8 cellular contexts compared by ENCODE assay signal in the genomic region with DNA sequence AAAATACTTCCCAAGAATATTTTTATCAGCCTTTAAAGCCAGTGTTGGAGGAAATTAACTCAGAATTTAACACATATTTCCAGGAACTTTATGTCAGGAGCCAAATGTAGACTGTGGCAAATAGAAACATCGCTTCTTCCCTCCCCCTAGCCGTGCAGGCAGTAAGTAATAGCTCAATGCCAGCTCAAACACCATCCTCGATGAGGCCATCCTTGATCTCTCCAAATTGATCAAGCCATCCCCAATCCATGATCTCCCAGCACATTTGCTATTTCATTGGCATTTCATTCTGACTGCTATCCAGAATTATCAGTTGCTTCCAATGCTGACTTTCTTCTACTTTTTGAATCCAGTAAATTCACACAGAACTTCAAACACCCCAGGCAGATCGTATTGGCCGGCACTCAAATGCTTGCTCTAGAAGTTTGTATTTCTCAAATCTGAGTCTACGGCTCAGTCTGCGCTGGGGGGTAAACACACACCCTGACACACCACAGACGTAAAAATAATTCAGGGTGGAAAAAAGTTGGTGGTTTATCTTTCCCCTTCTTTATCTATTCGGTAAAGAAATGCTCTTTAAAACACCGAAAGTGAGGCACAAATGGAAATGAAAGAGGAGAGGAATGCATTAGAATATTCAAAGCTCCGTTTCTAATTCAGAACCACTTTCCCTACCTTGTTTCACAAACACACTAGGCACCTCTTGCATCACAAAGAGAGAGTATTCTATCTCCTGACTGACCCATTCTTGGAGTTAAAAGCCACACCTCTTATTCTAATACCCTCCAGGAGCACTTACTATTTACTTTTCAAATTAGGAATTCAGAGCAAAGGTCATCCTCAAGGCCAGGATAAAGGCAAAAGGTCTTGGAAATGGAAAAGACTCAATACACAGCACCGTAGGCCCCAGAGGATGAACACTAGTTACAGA. TPM values are rescaled to one million over a fixed set of nuclear protein-coding genes. Genes with fewer than 3 reads are reported as not detected.
DNase-seq lines count a peak whose midpoint lies in the region; ATAC-seq and TF ChIP-seq lines count a peak whose summit lies in the region.

No MANE protein-coding gene starts in this region.

- TF ChIP-seq CTCF in NB4 (IDR thresholded peaks at IDR 0.05; ENCODE audit: low read depth, low read length) (no peak), body of pancreas (IDR thresholded peaks at IDR 0.05) (no peak), thyroid gland (IDR thresholded peaks at IDR 0.05) (no peak)

- peaks cover 13% of the 10 kb centered on the region for H3K4me1 ChIP-seq in body of pancreas
- H3K4me1 ChIP-seq in thyroid gland, result peaks cover 0 to 7% of the 10 kb centered on the region in 2 donors

- H3K27me3 ChIP-seq in H7 (ENCODE audit: control insufficient read depth, insufficient read depth, low read length), result peaks cover 6% of the 10 kb centered on the region; the same call in 1 of the 2 replicates
- no peaks in the 10 kb centered on the region for H3K27me3 ChIP-seq in body of pancreas
- H3K27me3 ChIP-seq in thyroid gland, result no peaks in the 10 kb centered on the region

- ATAC-seq in body of pancreas (peak; percentile 6), left lobe of liver (peak; percentile 62)

- no peak for TF ChIP-seq POLR2A in NB4 (IDR thresholded peaks at IDR 0.05; ENCODE audit: extremely low read depth, insufficient read length)
- no peak for TF ChIP-seq POLR2A in body of pancreas (IDR thresholded peaks at IDR 0.05)
- no peak for TF ChIP-seq POLR2A in thyroid gland (IDR thresholded peaks at IDR 0.05)

- intact Hi-C loops in body of pancreas (cut with DNase I), result no loop called here
- intact Hi-C loops in thyroid gland (cut with DNase I), result loop anchor here (10.0 kb wide), 1 partner anchor 53 kb away; a partner anchor contains a TSS

- WGBS in body of pancreas, 2 donors, result 13 to 14% methylated on average over 12 of the region's 12 CpGs
- 12% methylated on average over 12 of the region's 12 CpGs for WGBS in thyroid gland, 2 donors

- no peaks in the 10 kb centered on the region for H3K9me3 ChIP-seq in body of pancreas
- no peaks in the 10 kb centered on the region for H3K9me3 ChIP-seq in thyroid gland

- H3K4me3 ChIP-seq in H7 (ENCODE audit: insufficient read depth, low read depth, low read length), result peak overlapping the region; percentile 74
- peak overlapping the region; percentile 95 for H3K4me3 ChIP-seq in NB4 (ENCODE audit: low read depth, low read length)
- H3K4me3 ChIP-seq in body of pancreas, result peak overlapping the region; percentile 73 to 83
- H3K4me3 ChIP-seq in thyroid gland (replicated peaks in 1 of 3), result peak overlapping the region; percentile 62 to 85 (median 70)

- H3K27ac ChIP-seq in body of pancreas, result peak overlapping the region in 3 of 4 donors; percentile 43 to 75 (median 68)
- H3K27ac ChIP-seq in thyroid gland, result peak overlapping the region in 1 of 3 donors; percentile 65

- H3K36me3 ChIP-seq in H7 (replicated peaks; ENCODE audit: control insufficient read depth, insufficient read depth, low read length) (no peaks in the 10 kb centered on the region), body of pancreas (replicated peaks in 1 of 2; ENCODE audit: insufficient read depth in 1 of 2, low read depth in 2 of 2) (no peaks in the 10 kb centered on the region), thyroid gland (no peaks in the 10 kb centered on the region)

- DNase-seq in DMS 273 (lab: John Stamatoyannopoulos, UW; ENCODE audit: unreplicated experiment), result peak; percentile 32
- no peak for DNase-seq in DMS 273 treated with DMSO at 0.1 percent for 48 hours (lab: John Stamatoyannopoulos, UW)
- peak; percentile 85 for DNase-seq in H7
- peak; percentile 33 for DNase-seq in NB4 (ENCODE audit: low read depth)
- DNase-seq in body of pancreas, result no peak
- DNase-seq in left lobe of liver (ENCODE audit: low spot score), result no peak
- DNase-seq in thyroid gland, result no peak
- DNase-seq in activated gamma-delta T cell treated with Interleukin-2 at 50 U/mL for 16 hours, result no peak

RNA-seq across cellular contexts. Expression of a gene that starts 1.0 kb away (rescaled TPM):
- total RNA-seq in H7 (2014; rRNA removed; shearing (Covaris generic)), result 30.5 and 37.2 TPM in 2 replicates
- total RNA-seq in body of pancreas (1 to 10 TPM; 3.3 to 8.6 TPM), left lobe of liver (2.2 TPM), thyroid gland (10 to 100 TPM; 10.1 to 17.3 (median 13.5) TPM)

RNA-seq across cellular contexts. Expression of a gene that starts 54.6 kb away (rescaled TPM):
- total RNA-seq in H7 (2014; rRNA removed; shearing (Covaris generic)), result 0.03 TPM in 1 of 2 replicates, not detected in the other
- total RNA-seq in body of pancreas (not detected), left lobe of liver (not detected), thyroid gland (not detected)

Comparison
In these comparisons a context has a peak if more than half of its experiments do, and no peak if none do; other contexts are left out.
1. DNase-seq: peak in DMS 273 (single experiment), H7 (single experiment) and NB4 (single experiment); none in DMS 273 treated with DMSO at 0.1 percent for 48 hours (single experiment), body of pancreas (0 of 4), left lobe of liver (single experiment), thyroid gland (0 of 2) and activated gamma-delta T cell treated with Interleukin-2 at 50 U/mL for 16 hours (single experiment).
2. Peak in every context shown above with its lines, with median percentiles within 50 percentile points of each other: H3K4me3 ChIP-seq.